1 cellular context compared by ENCODE assay signal in the genomic region with DNA sequence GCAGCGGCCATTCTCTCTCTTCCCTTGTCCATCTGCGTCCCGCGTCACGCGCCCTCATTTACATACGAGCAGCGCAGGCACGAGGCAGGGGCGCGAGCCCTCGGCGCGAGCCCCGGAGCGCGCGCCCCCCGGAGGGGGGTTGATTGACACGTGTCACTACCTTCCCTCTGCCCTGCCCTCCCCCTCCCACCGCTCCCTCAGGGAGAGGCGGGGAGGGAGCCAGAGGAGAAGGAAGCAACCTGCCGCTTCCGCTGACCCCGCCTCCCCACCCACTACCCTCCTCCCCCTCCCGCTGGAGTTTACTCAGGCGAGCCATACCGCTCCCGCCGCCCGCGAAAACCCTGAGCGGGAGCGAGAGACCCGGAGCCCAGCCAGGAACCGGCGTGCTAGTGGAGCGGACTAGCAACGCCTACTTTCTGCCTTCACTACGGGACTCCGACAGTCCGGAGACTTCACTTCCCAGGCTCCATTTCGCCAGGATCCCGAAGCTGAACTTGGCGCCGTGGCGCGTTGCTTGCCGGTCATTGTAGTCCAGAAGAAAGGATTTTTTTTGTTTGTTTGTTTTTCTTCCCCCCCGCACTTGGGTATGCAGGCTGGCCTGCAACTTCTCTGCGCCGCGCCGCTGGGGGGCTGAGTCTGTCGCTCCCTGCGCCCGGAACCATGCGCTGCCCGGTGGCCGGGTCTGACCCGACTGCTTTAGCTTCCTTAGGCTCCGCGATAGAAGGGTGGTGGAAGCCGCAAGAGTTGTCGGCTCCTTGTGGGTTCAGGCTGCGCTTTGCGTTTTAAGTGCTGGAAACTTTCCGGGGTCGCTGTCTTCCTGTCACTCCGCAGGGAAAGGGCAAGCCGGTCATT.
TF ChIP-seq lines count a peak whose summit lies in the region.

A gene (minus strand): TSS at position 36 of the 852 bp plus-strand sequence. CDS start 4 bp downstream, at position 32.

TF ChIP-seq in HepG2, 621 proteins besides CTCF, POLR2A, EP300 and RAD21 (continued from another document and continues in another):
- TF ChIP-seq, protein P1, sequence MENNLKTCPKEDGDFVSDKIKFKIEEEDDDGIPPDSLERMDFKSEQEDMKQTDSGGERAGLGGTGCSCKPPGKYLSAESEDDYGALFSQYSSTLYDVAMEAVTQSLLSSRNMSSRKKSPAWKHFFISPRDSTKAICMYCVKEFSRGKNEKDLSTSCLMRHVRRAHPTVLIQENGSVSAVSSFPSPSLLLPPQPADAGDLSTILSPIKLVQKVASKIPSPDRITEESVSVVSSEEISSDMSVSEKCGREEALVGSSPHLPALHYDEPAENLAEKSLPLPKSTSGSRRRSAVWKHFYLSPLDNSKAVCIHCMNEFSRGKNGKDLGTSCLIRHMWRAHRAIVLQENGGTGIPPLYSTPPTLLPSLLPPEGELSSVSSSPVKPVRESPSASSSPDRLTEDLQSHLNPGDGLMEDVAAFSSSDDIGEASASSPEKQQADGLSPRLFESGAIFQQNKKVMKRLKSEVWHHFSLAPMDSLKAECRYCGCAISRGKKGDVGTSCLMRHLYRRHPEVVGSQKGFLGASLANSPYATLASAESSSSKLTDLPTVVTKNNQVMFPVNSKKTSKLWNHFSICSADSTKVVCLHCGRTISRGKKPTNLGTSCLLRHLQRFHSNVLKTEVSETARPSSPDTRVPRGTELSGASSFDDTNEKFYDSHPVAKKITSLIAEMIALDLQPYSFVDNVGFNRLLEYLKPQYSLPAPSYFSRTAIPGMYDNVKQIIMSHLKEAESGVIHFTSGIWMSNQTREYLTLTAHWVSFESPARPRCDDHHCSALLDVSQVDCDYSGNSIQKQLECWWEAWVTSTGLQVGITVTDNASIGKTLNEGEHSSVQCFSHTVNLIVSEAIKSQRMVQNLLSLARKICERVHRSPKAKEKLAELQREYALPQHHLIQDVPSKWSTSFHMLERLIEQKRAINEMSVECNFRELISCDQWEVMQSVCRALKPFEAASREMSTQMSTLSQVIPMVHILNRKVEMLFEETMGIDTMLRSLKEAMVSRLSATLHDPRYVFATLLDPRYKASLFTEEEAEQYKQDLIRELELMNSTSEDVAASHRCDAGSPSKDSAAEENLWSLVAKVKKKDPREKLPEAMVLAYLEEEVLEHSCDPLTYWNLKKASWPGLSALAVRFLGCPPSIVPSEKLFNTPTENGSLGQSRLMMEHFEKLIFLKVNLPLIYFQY (CRISPR knock-in tag; IDR thresholded peaks at IDR 0.05; ENCODE audit: borderline replicate concordance): peak; percentile 88; the same call in 1 of the 2 replicates
- TF ChIP-seq, protein P2, sequence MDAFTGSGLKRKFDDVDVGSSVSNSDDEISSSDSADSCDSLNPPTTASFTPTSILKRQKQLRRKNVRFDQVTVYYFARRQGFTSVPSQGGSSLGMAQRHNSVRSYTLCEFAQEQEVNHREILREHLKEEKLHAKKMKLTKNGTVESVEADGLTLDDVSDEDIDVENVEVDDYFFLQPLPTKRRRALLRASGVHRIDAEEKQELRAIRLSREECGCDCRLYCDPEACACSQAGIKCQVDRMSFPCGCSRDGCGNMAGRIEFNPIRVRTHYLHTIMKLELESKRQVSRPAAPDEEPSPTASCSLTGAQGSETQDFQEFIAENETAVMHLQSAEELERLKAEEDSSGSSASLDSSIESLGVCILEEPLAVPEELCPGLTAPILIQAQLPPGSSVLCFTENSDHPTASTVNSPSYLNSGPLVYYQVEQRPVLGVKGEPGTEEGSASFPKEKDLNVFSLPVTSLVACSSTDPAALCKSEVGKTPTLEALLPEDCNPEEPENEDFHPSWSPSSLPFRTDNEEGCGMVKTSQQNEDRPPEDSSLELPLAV (CRISPR knock-in tag; conservative IDR thresholded peaks at IDR 0.05; ENCODE audit: low read depth): no peak
- no peak for TF ChIP-seq CC2D1A (CRISPR knock-in tag; IDR thresholded peaks at IDR 0.05)
- TF ChIP-seq, protein P3, sequence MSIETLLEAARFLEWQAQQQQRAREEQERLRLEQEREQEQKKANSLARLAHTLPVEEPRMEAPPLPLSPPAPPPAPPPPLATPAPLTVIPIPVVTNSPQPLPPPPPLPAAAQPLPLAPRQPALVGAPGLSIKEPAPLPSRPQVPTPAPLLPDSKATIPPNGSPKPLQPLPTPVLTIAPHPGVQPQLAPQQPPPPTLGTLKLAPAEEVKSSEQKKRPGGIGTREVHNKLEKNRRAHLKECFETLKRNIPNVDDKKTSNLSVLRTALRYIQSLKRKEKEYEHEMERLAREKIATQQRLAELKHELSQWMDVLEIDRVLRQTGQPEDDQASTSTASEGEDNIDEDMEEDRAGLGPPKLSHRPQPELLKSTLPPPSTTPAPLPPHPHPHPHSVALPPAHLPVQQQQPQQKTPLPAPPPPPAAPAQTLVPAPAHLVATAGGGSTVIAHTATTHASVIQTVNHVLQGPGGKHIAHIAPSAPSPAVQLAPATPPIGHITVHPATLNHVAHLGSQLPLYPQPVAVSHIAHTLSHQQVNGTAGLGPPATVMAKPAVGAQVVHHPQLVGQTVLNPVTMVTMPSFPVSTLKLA (IDR thresholded peaks at IDR 0.05): peak; percentile 52; the same call in 1 of the 2 replicates
- TF ChIP-seq, protein P4, sequence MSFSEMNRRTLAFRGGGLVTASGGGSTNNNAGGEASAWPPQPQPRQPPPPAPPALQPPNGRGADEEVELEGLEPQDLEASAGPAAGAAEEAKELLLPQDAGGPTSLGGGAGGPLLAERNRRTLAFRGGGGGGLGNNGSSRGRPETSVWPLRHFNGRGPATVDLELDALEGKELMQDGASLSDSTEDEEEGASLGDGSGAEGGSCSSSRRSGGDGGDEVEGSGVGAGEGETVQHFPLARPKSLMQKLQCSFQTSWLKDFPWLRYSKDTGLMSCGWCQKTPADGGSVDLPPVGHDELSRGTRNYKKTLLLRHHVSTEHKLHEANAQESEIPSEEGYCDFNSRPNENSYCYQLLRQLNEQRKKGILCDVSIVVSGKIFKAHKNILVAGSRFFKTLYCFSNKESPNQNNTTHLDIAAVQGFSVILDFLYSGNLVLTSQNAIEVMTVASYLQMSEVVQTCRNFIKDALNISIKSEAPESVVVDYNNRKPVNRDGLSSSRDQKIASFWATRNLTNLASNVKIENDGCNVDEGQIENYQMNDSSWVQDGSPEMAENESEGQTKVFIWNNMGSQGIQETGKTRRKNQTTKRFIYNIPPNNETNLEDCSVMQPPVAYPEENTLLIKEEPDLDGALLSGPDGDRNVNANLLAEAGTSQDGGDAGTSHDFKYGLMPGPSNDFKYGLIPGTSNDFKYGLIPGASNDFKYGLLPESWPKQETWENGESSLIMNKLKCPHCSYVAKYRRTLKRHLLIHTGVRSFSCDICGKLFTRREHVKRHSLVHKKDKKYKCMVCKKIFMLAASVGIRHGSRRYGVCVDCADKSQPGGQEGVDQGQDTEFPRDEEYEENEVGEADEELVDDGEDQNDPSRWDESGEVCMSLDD (CRISPR knock-in tag; IDR thresholded peaks at IDR 0.05; ENCODE audit: borderline replicate concordance): no peak
- TF ChIP-seq SRSF4 (IDR thresholded peaks at IDR 0.05; ENCODE audit: low read depth, low read length, poor library complexity, severe bottlenecking): no peak
- no peak for TF ChIP-seq ZNF30 (CRISPR knock-in tag; IDR thresholded peaks at IDR 0.05)
- no peak for TF ChIP-seq ONECUT2 (CRISPR knock-in tag; IDR thresholded peaks at IDR 0.05)
- no peak for TF ChIP-seq MBD4 (IDR thresholded peaks at IDR 0.05; ENCODE audit: borderline replicate concordance, low read length)
- TF ChIP-seq, protein P5, sequence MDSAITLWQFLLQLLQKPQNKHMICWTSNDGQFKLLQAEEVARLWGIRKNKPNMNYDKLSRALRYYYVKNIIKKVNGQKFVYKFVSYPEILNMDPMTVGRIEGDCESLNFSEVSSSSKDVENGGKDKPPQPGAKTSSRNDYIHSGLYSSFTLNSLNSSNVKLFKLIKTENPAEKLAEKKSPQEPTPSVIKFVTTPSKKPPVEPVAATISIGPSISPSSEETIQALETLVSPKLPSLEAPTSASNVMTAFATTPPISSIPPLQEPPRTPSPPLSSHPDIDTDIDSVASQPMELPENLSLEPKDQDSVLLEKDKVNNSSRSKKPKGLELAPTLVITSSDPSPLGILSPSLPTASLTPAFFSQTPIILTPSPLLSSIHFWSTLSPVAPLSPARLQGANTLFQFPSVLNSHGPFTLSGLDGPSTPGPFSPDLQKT (CRISPR knock-in tag; IDR thresholded peaks at IDR 0.05; ENCODE audit: borderline replicate concordance): no peak
- TF ChIP-seq MAFG (CRISPR knock-in tag; IDR thresholded peaks at IDR 0.05): no peak
- TF ChIP-seq, protein P6, sequence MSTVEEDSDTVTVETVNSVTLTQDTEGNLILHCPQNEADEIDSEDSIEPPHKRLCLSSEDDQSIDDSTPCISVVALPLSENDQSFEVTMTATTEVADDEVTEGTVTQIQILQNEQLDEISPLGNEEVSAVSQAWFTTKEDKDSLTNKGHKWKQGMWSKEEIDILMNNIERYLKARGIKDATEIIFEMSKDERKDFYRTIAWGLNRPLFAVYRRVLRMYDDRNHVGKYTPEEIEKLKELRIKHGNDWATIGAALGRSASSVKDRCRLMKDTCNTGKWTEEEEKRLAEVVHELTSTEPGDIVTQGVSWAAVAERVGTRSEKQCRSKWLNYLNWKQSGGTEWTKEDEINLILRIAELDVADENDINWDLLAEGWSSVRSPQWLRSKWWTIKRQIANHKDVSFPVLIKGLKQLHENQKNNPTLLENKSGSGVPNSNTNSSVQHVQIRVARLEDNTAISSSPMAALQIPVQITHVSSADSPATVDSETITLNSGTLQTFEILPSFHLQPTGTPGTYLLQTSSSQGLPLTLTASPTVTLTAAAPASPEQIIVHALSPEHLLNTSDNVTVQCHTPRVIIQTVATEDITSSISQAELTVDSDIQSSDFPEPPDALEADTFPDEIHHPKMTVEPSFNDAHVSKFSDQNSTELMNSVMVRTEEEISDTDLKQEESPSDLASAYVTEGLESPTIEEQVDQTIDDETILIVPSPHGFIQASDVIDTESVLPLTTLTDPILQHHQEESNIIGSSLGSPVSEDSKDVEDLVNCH (CRISPR knock-in tag; IDR thresholded peaks at IDR 0.05): no peak
- no peak for TF ChIP-seq ZNF558 (CRISPR knock-in tag; IDR thresholded peaks at IDR 0.05; ENCODE audit: borderline replicate concordance)
- TF ChIP-seq FOXK2 (IDR thresholded peaks at IDR 0.05): no peak; the same call in 1 of the 2 replicates
- TF ChIP-seq ZSCAN29 (CRISPR knock-in tag; conservative IDR thresholded peaks at IDR 0.05): peak; percentile 92
- no peak; the same call in 1 of the 2 replicates for TF ChIP-seq ZNF460 (CRISPR knock-in tag; IDR thresholded peaks at IDR 0.05; ENCODE audit: borderline replicate concordance)
- TF ChIP-seq ZNF644 (CRISPR knock-in tag; IDR thresholded peaks at IDR 0.05; ENCODE audit: low read depth): no peak
- TF ChIP-seq, protein P7, sequence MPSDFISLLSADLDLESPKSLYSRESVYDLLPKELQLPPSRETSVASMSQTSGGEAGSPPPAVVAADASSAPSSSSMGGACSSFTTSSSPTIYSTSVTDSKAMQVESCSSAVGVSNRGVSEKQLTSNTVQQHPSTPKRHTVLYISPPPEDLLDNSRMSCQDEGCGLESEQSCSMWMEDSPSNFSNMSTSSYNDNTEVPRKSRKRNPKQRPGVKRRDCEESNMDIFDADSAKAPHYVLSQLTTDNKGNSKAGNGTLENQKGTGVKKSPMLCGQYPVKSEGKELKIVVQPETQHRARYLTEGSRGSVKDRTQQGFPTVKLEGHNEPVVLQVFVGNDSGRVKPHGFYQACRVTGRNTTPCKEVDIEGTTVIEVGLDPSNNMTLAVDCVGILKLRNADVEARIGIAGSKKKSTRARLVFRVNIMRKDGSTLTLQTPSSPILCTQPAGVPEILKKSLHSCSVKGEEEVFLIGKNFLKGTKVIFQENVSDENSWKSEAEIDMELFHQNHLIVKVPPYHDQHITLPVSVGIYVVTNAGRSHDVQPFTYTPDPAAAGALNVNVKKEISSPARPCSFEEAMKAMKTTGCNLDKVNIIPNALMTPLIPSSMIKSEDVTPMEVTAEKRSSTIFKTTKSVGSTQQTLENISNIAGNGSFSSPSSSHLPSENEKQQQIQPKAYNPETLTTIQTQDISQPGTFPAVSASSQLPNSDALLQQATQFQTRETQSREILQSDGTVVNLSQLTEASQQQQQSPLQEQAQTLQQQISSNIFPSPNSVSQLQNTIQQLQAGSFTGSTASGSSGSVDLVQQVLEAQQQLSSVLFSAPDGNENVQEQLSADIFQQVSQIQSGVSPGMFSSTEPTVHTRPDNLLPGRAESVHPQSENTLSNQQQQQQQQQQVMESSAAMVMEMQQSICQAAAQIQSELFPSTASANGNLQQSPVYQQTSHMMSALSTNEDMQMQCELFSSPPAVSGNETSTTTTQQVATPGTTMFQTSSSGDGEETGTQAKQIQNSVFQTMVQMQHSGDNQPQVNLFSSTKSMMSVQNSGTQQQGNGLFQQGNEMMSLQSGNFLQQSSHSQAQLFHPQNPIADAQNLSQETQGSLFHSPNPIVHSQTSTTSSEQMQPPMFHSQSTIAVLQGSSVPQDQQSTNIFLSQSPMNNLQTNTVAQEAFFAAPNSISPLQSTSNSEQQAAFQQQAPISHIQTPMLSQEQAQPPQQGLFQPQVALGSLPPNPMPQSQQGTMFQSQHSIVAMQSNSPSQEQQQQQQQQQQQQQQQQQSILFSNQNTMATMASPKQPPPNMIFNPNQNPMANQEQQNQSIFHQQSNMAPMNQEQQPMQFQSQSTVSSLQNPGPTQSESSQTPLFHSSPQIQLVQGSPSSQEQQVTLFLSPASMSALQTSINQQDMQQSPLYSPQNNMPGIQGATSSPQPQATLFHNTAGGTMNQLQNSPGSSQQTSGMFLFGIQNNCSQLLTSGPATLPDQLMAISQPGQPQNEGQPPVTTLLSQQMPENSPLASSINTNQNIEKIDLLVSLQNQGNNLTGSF (CRISPR knock-in tag; IDR thresholded peaks at IDR 0.05): no peak
- no peak for TF ChIP-seq FOXM1 (CRISPR knock-in tag; IDR thresholded peaks at IDR 0.05)
- TF ChIP-seq SRF (IDR thresholded peaks at IDR 0.05; ENCODE audit: low read depth, low read length): no peak
- TF ChIP-seq HDAC1 (CRISPR knock-in tag; IDR thresholded peaks at IDR 0.05): peak; percentile 81
- TF ChIP-seq XRCC5 (optimal IDR thresholded peaks at IDR 0.05; ENCODE audit: low read length): peak; percentile 68
- no peak for TF ChIP-seq NFKBIZ (CRISPR knock-in tag; IDR thresholded peaks at IDR 0.05)
- no peak for TF ChIP-seq ZNF382 (CRISPR knock-in tag; IDR thresholded peaks at IDR 0.05; ENCODE audit: borderline replicate concordance)
- TF ChIP-seq KLF9 (CRISPR knock-in tag; IDR thresholded peaks at IDR 0.05; ENCODE audit: low read depth): no peak
- TF ChIP-seq DPF2 (CRISPR knock-in tag; IDR thresholded peaks at IDR 0.05; ENCODE audit: borderline replicate concordance, low read depth): no peak
